8 cellular contexts compared by ENCODE assay signal in the genomic region with DNA sequence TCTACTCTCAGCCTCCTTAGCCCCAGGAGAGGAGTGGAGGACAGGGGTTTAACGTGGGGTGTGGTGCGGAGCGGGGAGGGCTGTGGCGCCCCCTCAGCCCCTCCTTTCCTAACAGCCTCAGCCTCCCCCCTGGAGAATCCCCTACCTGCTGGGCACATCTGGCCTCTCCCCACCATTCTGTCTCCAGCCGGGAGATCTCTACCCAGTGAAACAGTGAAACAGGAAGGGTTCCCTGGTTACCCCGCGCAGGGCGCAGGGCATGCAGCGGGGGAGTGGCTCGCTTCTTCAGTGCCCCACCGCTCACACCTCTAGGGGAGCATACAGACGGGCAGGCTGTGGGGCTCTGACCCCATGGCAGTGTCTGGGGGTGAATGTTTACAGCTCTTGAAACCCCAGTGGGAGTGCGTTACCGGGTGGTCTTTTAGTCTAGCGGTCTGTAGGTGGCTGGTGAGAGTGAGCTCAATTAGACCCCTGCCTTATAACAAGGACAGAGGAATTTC. TPM values are rescaled to one million over a fixed set of nuclear protein-coding genes. Genes with fewer than 3 reads are reported as not detected.
DNase-seq lines count a peak whose midpoint lies in the region; ATAC-seq and TF ChIP-seq lines count a peak whose summit lies in the region.

No MANE protein-coding gene starts in this region.

- no peak for TF ChIP-seq EP300 in esophagus muscularis mucosa (IDR thresholded peaks at IDR 0.05)

- TF ChIP-seq CTCF in RWPE1 (conservative IDR thresholded peaks at IDR 0.05; ENCODE audit: low read depth): no peak
- no peak for TF ChIP-seq CTCF in esophagus muscularis mucosa (IDR thresholded peaks at IDR 0.05)
- TF ChIP-seq CTCF in spleen (IDR thresholded peaks at IDR 0.05 in 8 of 11, conservative IDR thresholded peaks at IDR 0.05 in 3 of 11): no peak

- peak overlapping the region in 3 of 4 donors; percentile 55 to 62 (median 55) for H3K4me3 ChIP-seq in esophagus muscularis mucosa
- peak overlapping the region in 3 of 8 donors; percentile 33 to 81 (median 69) for H3K4me3 ChIP-seq in spleen

- peaks cover 14% of the 10 kb centered on the region for H3K4me1 Mint-ChIP-seq in activated CD4-positive, alpha-beta T cell treated with anti-CD3 and anti-CD28 coated beads, Interleukin-2, amount 10 ng/mL, durations not matched to agents 24 days and 14 days

- no peaks in the 10 kb centered on the region for H3K36me3 Mint-ChIP-seq in activated CD4-positive, alpha-beta T cell treated with anti-CD3 and anti-CD28 coated beads, Interleukin-2, amount 10 ng/mL, durations not matched to agents 24 days and 14 days (ENCODE audit: low read depth)

- TF ChIP-seq POLR2A in esophagus muscularis mucosa (IDR thresholded peaks at IDR 0.05; ENCODE audit: low read depth) (no peak), spleen (IDR thresholded peaks at IDR 0.05) (no peak)

- intact Hi-C loops in activated CD4-positive, alpha-beta T cell treated with anti-CD3 and anti-CD28 coated beads, Interleukin-2, amount 10 ng/mL, durations not matched to agents 24 days and 14 days (cut with micrococcal nuclease): no loop called here
- intact Hi-C loops in esophagus muscularis mucosa (cut with DNase I): loop anchor here (5.0 kb wide), 1 partner anchor 47 kb away; no protein-coding TSS in a partner anchor
- intact Hi-C loops in spleen (cut with DNase I; ENCODE audit: low total_unique reads): no loop called here

- peaks cover 43 to 59% (median 49%) of the 10 kb centered on the region in 4 donors for H3K4me1 ChIP-seq in esophagus muscularis mucosa
- H3K4me1 ChIP-seq in spleen: peaks cover 36 to 83% (median 66%) of the 10 kb centered on the region in 6 donors

- H3K27me3 Mint-ChIP-seq in activated CD4-positive, alpha-beta T cell treated with anti-CD3 and anti-CD28 coated beads, Interleukin-2, amount 10 ng/mL, durations not matched to agents 24 days and 14 days: no peaks in the 10 kb centered on the region

- peaks cover 0 to 10% (median 0%) of the 10 kb centered on the region in 4 donors for H3K27me3 ChIP-seq in esophagus muscularis mucosa
- H3K27me3 ChIP-seq in spleen (replicated peaks in 1 of 7): no peaks in the 10 kb centered on the region

- peak overlapping the region; percentile 89 for H3K27ac Mint-ChIP-seq in activated CD4-positive, alpha-beta T cell treated with anti-CD3 and anti-CD28 coated beads, Interleukin-2, amount 10 ng/mL, durations not matched to agents 24 days and 14 days

- ATAC-seq in HG02678 (IDR thresholded peaks at IDR 0.05; ENCODE audit: unreplicated experiment): no peak

- H3K9me3 ChIP-seq in esophagus muscularis mucosa (no peaks in the 10 kb centered on the region), spleen (no peaks in the 10 kb centered on the region)

- no peaks in the 10 kb centered on the region for H3K9me3 Mint-ChIP-seq in activated CD4-positive, alpha-beta T cell treated with anti-CD3 and anti-CD28 coated beads, Interleukin-2, amount 10 ng/mL, durations not matched to agents 24 days and 14 days

- H3K27ac ChIP-seq in RWPE1 (peak overlapping the region; percentile 79), esophagus muscularis mucosa (replicated peaks in 1 of 4) (peak overlapping the region; percentile 61 to 75 (median 72)), spleen (peak overlapping the region; percentile 79 to 90 (median 87))

- peak overlapping the region; percentile 92 for H3K4me3 Mint-ChIP-seq in activated CD4-positive, alpha-beta T cell treated with anti-CD3 and anti-CD28 coated beads, Interleukin-2, amount 10 ng/mL, durations not matched to agents 24 days and 14 days

- 83% methylated on average over 10 of the region's 15 CpGs for WGBS in esophagus muscularis mucosa
- 78 to 92% (median 80%) methylated on average over 10 to 15 of the region's 15 CpGs for WGBS in spleen, 5 donors

- CTCF ChIA-PET in RWPE1 (lab: Yijun Ruan, JAX): no interaction called here

- H3K36me3 ChIP-seq in esophagus muscularis mucosa: no peaks in the 10 kb centered on the region
- no peaks in the 10 kb centered on the region for H3K36me3 ChIP-seq in spleen

- POLR2A ChIA-PET in RWPE1 (lab: Yijun Ruan, JAX; ENCODE audit: low non-redundant PET): no interaction called here

- DNase-seq in activated CD4-positive, alpha-beta T cell treated with anti-CD3 and anti-CD28 coated beads, Interleukin-2, amount 10 ng/mL, durations not matched to agents 24 days and 14 days: no peak
- DNase-seq in activated CD4-positive, alpha-beta T cell treated with anti-CD3 and anti-CD28 coated beads for 4 hours: no peak
- DNase-seq in RWPE1 (ENCODE audit: low spot score): no peak
- DNase-seq in esophagus muscularis mucosa (ENCODE audit: extremely low spot score): no peak
- no peak for DNase-seq in spleen
- DNase-seq in activated CD8-positive, alpha-beta memory T cell treated with anti-CD3 and anti-CD28 coated beads, Interleukin-2, amount 50 U/mL, for 48 hours: no peak
- no peak for DNase-seq in NCI-H187 (lab: John Stamatoyannopoulos, UW)

RNA-seq across cellular contexts. Expression of a gene that starts 54.7 kb away (rescaled TPM):
- 0.14 TPM in 1 of 2 replicates, not detected in the other for total RNA-seq in activated CD4-positive, alpha-beta T cell treated with anti-CD3 and anti-CD28 coated beads, Interleukin-2, amount 10 ng/mL, durations not matched to agents 24 days and 14 days
- total RNA-seq in esophagus muscularis mucosa (1 to 10 TPM in 1 of 4 donors, under 1 TPM in 3; 0.17 to 1.4 (median 0.64) TPM), spleen (1 to 10 TPM in 4 of 7 donors, under 1 TPM in 2, not detected in 1; 0.69 to 7.6 (median 1.8) TPM)
- polyA plus RNA-seq in spleen: 1 to 10 TPM in 2 of 3 donors, under 1 TPM in 1; 0.29 to 6.1 (median 1.7) TPM
